In genomic region chr16:46658925-46659324, GRCh38 we compare ENCODE assay signal across 8 cellular contexts. TPM values are rescaled to one million over a fixed set of nuclear protein-coding genes. Genes with fewer than 3 reads are reported as not detected.
DNase-seq lines count a peak whose midpoint lies in the region; ATAC-seq and TF ChIP-seq lines count a peak whose summit lies in the region.

No MANE protein-coding gene starts in this region.

- no peak overlapping the region for H3K4me3 ChIP-seq in Karpas-422 (ENCODE audit: low read length)
- no peak overlapping the region for H3K4me3 ChIP-seq in choroid plexus epithelial cell (ENCODE audit: low read depth, low read length)
- no peak overlapping the region for H3K4me3 ChIP-seq in breast epithelium

- peaks cover 20% of the 10 kb centered on the region for H3K4me1 ChIP-seq in Karpas-422 (ENCODE audit: low read length)
- H3K4me1 ChIP-seq in breast epithelium = no peaks in the 10 kb centered on the region

- no peak overlapping the region for H2AFZ ChIP-seq in Karpas-422 (ENCODE audit: low read length)

- H3K27ac ChIP-seq in Karpas-422 (ENCODE audit: low read length) = peak overlapping the region; percentile 59
- H3K27ac ChIP-seq in breast epithelium = no peak overlapping the region

- H3K79me2 ChIP-seq in Karpas-422 (ENCODE audit: low read length) = no peaks in the 10 kb centered on the region

- no peaks in the 10 kb centered on the region for H4K20me1 ChIP-seq in Karpas-422 (ENCODE audit: insufficient read depth, low read depth, low read length)

- peak; percentile 78 for DNase-seq in Karpas-422
- peak; percentile 43 for DNase-seq in choroid plexus epithelial cell (ENCODE audit: low read depth)
- no peak for DNase-seq in COR-L47 (lab: John Stamatoyannopoulos, UW)
- no peak for DNase-seq in breast epithelium (ENCODE audit: low spot score in 2 of 2)
- DNase-seq in omental fat pad (ENCODE audit: low spot score) = no peak
- DNase-seq in islet precursor cell = no peak

- no peaks in the 10 kb centered on the region for H3K9me2 ChIP-seq in Karpas-422 (replicated peaks; ENCODE audit: insufficient read depth, low read length)

- H3K27me3 ChIP-seq in Karpas-422 (ENCODE audit: low read length) (no peaks in the 10 kb centered on the region), breast epithelium (no peaks in the 10 kb centered on the region)

- ATAC-seq in GM18517 (IDR thresholded peaks at IDR 0.05; ENCODE audit: unreplicated experiment) (peak; percentile 83), GM21717 (IDR thresholded peaks at IDR 0.05; ENCODE audit: unreplicated experiment) (peak; percentile 95), omental fat pad (ENCODE audit: low FRiP score) (no peak)

- H3K9me3 ChIP-seq in Karpas-422 (ENCODE audit: low read length) (no peaks in the 10 kb centered on the region), breast epithelium (no peaks in the 10 kb centered on the region)

- no peak overlapping the region for H3K9ac ChIP-seq in Karpas-422 (ENCODE audit: low read length)

- peak; percentile 6 for TF ChIP-seq CTCF in choroid plexus epithelial cell (conservative IDR thresholded peaks at IDR 0.05; ENCODE audit: low read depth, low read length)
- TF ChIP-seq CTCF in breast epithelium (IDR thresholded peaks at IDR 0.05) = no peak
- no peak for TF ChIP-seq CTCF in omental fat pad (IDR thresholded peaks at IDR 0.05)

- peak overlapping the region; percentile 18 for H3K4me2 ChIP-seq in Karpas-422 (ENCODE audit: low read depth, low read length, poor library complexity, severe bottlenecking)

- no peak for TF ChIP-seq POLR2A in breast epithelium (IDR thresholded peaks at IDR 0.05)

- H3K36me3 ChIP-seq in Karpas-422 (ENCODE audit: insufficient read depth, low read length) (peaks cover 22% of the 10 kb centered on the region), breast epithelium (peaks cover 5% of the 10 kb centered on the region)

- intact Hi-C loops in breast epithelium (cut with DNase I; ENCODE audit: low total_unique reads) = no loop called here

RNA-seq across cellular contexts. Expression of gene VPS35, which starts 30.1 kb away (rescaled TPM):
- total RNA-seq in Karpas-422 (2014; rRNA removed; shearing (Covaris generic); ENCODE audit: low replicate concordance) = 47.5 and 91.1 TPM in 2 replicates
- total RNA-seq in breast epithelium (100 to 1,000 TPM in 1 of 3 donors, 10 to 100 TPM in 2; 56.0 to 117 (median 66.9) TPM), omental fat pad (10 to 100 TPM; 49.4 to 74.5 (median 63.0) TPM)

RNA-seq across cellular contexts. Expression of gene ORC6, which starts 30.5 kb away (rescaled TPM):
- total RNA-seq in Karpas-422 (2014; rRNA removed; shearing (Covaris generic); ENCODE audit: low replicate concordance) = 24.4 and 38.0 TPM in 2 replicates
- total RNA-seq in breast epithelium (1 to 10 TPM in 1 of 3 donors, under 1 TPM in 2; 0.66 to 1.3 (median 0.80) TPM), omental fat pad (1 to 10 TPM in 2 of 4 donors, under 1 TPM in 2; 0.63 to 3.1 (median 1.5) TPM)

RNA-seq across cellular contexts. Expression of gene SHCBP1, which starts 37.7 kb away (rescaled TPM):
- total RNA-seq in Karpas-422 (2014; rRNA removed; shearing (Covaris generic); ENCODE audit: low replicate concordance) = 15.5 and 15.7 TPM in 2 replicates
- total RNA-seq in breast epithelium (under 1 TPM; 0.33 to 0.96 (median 0.44) TPM), omental fat pad (1 to 10 TPM in 2 of 4 donors, under 1 TPM in 1, not detected in 1; 0.84 to 2.9 (median 1.9) TPM)

Comparison
In these comparisons a context has a peak if more than half of its experiments do, and no peak if none do; other contexts are left out.
1. DNase-seq: peak in Karpas-422 (single experiment) and choroid plexus epithelial cell (single experiment); none in COR-L47 (single experiment), breast epithelium (0 of 2), omental fat pad (single experiment) and islet precursor cell (single experiment).